ENCODE assay signal across 12 cellular contexts in the genomic region with DNA sequence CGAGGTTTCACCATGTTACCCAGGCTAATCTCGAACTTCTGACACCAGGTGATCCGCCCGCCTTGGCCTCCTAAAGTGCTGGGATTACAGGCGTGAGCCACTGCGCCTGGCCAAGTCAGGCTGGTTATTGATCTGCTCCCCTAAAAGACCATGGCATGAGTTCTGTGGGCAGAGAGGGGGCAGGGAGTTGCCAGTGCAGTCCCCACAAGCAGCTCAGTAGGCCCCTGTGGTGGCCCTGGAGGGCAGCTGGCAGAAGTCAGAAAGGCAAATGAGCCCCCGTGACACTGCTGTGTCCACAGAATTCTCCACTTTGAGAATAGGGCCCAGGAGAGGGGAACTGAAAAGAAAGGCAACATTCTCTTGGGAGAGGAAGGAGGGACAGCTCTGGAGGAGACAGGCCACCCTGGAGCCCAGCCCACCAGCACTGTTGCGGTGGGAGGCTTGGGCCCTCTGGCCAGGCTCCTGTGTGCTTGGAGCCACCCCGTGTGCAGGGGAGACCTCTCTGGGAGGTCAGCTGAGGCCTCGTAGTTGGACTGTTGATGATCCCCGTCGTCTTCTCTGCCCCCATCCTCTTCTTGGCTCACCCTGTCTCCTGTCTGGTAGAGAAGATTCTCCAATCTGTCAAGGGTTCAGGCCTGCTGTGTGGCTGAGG. TPM values are rescaled to one million over a fixed set of nuclear protein-coding genes. Genes with fewer than 3 reads are reported as not detected.
DNase-seq lines count a peak whose midpoint lies in the region; ATAC-seq and TF ChIP-seq lines count a peak whose summit lies in the region.
"Had no signal": no experiment of that assay in that cellular context is flagged by ENCODE, and none has a peak within 500 bp of the region (broad histone marks: within the 10 kb centered on the region; RNA-seq: fewer than 3 reads in every experiment).

No MANE protein-coding gene starts in this region.

- H3K79me2 ChIP-seq in OCI-LY3 (ENCODE audit: low read length), result peaks cover 72% of the 10 kb centered on the region

- peak overlapping the region; percentile 54 to 100 (median 97); a peak in 21 of 22 replicates for H3K9ac ChIP-seq in BLaER1 treated with 17β-estradiol and CSF1 and Interleukin-3, amounts not matched to agents 10 nM and 100 nM
- H3K9ac ChIP-seq in OCI-LY3 (ENCODE audit: low read length), result no peak overlapping the region

- H3K27me3 ChIP-seq in BLaER1 treated with 17β-estradiol and CSF1 and Interleukin-3, amounts not matched to agents 10 nM and 100 nM, result no peaks in the 10 kb centered on the region
- H3K27me3 ChIP-seq in OCI-LY3 (ENCODE audit: low read depth, low read length) (no peaks in the 10 kb centered on the region), esophagus muscularis mucosa (peaks cover 0 to 5% (median 0%) of the 10 kb centered on the region in 4 donors), psoas muscle (ENCODE audit: insufficient read depth in 3 of 3, low read length in 2 of 3) (no peaks in the 10 kb centered on the region)

- peaks cover 51 to 70% (median 66%) of the 10 kb centered on the region in 10 experiments for H3K4me1 ChIP-seq in BLaER1 treated with 17β-estradiol and CSF1 and Interleukin-3, amounts not matched to agents 10 nM and 100 nM
- H3K4me1 ChIP-seq in OCI-LY3 (ENCODE audit: low read length) (peaks cover 36% of the 10 kb centered on the region), esophagus muscularis mucosa (peaks cover 64 to 71% (median 69%) of the 10 kb centered on the region in 4 donors), psoas muscle (peaks cover 60% of the 10 kb centered on the region)

- DNase-seq in esophagus muscularis mucosa (ENCODE audit: extremely low spot score), result no peak
- DNase-seq in psoas muscle, result no peak
- DNase-seq in DMS 273 treated with DMSO at 0.1 percent for 48 hours (lab: John Stamatoyannopoulos, UW), result no peak
- no peak for DNase-seq in GM13977 (ENCODE audit: low spot score)
- no peak for DNase-seq in SIG-M5 (lab: John Stamatoyannopoulos, UW)
- DNase-seq: central memory CD4-positive, alpha-beta T cell; foreskin melanocyte had no signal

- H4K20me1 ChIP-seq in BLaER1 treated with 17β-estradiol and CSF1 and Interleukin-3, amounts not matched to agents 10 nM and 100 nM, result peaks cover 60 to 81% (median 64%) of the 10 kb centered on the region in 11 experiments
- peaks cover 56% of the 10 kb centered on the region for H4K20me1 ChIP-seq in OCI-LY3 (ENCODE audit: insufficient read depth, low read length)

- peak overlapping the region in 10 of 11 experiments; percentile 5 to 99 (median 80); a peak in 18 of 22 replicates for H3K27ac ChIP-seq in BLaER1 treated with 17β-estradiol and CSF1 and Interleukin-3, amounts not matched to agents 10 nM and 100 nM
- H3K27ac ChIP-seq in OCI-LY3 (ENCODE audit: low read length), result peak overlapping the region; percentile 19; the same call in 1 of the 2 replicates
- H3K27ac ChIP-seq in esophagus muscularis mucosa (replicated peaks in 1 of 4), result peak overlapping the region; percentile 92 to 100 (median 98)
- peak overlapping the region; percentile 95 for H3K27ac ChIP-seq in psoas muscle

- intact Hi-C loops in esophagus muscularis mucosa (cut with DNase I), result no loop called here
- intact Hi-C loops in psoas muscle (cut with DNase I), result no loop called here

- WGBS in esophagus muscularis mucosa, result 72% methylated on average over 10 of the region's 12 CpGs
- WGBS in psoas muscle, 3 donors, result 51 to 70% (median 60%) methylated on average over 12 of the region's 12 CpGs

- no peaks in the 10 kb centered on the region for H3K9me3 ChIP-seq in BLaER1 treated with 17β-estradiol and CSF1 and Interleukin-3, amounts not matched to agents 10 nM and 100 nM (replicated peaks in 1 of 11)
- H3K9me3 ChIP-seq in OCI-LY3 (ENCODE audit: insufficient read depth, low read length) (no peaks in the 10 kb centered on the region), esophagus muscularis mucosa (no peaks in the 10 kb centered on the region), psoas muscle (no peaks in the 10 kb centered on the region)

- TF ChIP-seq POLR2A in esophagus muscularis mucosa (IDR thresholded peaks at IDR 0.05; ENCODE audit: low read depth), result no peak

- H3K4me3 ChIP-seq in BLaER1 treated with 17β-estradiol and CSF1 and Interleukin-3, amounts not matched to agents 10 nM and 100 nM, result peak overlapping the region in 3 of 10 experiments; percentile 87 to 99 (median 98); a peak in 6 of 20 replicates
- H3K4me3 ChIP-seq in OCI-LY3 (ENCODE audit: low read length) (no peak overlapping the region), esophagus muscularis mucosa (no peak overlapping the region), psoas muscle (peak overlapping the region; percentile 28)

- in situ Hi-C loops in GM13977 (cut with MboI; ENCODE audit: low pct_unique_long_range_greater_than_20kb, low sequenced_read_pairs, unreplicated experiment), result no loop called here

- H3K36me3 ChIP-seq in BLaER1 treated with 17β-estradiol and CSF1 and Interleukin-3, amounts not matched to agents 10 nM and 100 nM, result peaks cover 13 to 47% (median 32%) of the 10 kb centered on the region in 11 experiments
- H3K36me3 ChIP-seq in OCI-LY3 (replicated peaks; ENCODE audit: low read depth, low read length), result peaks cover 5% of the 10 kb centered on the region
- peaks cover 0 to 21% (median 17%) of the 10 kb centered on the region in 4 donors for H3K36me3 ChIP-seq in esophagus muscularis mucosa
- peaks cover 0 to 18% of the 10 kb centered on the region in 2 donors for H3K36me3 ChIP-seq in psoas muscle (ENCODE audit: insufficient read depth in 1 of 2, low read depth in 1 of 2)

- ATAC-seq in psoas muscle (no peak), GM21447 (IDR thresholded peaks at IDR 0.05; ENCODE audit: unreplicated experiment) (no peak)

- no peak overlapping the region for H2AFZ ChIP-seq in OCI-LY3 (ENCODE audit: low read depth, low read length)

- peak overlapping the region; percentile 10 to 100 (median 98); a peak in 14 of 22 replicates for H3K4me2 ChIP-seq in BLaER1 treated with 17β-estradiol and CSF1 and Interleukin-3, amounts not matched to agents 10 nM and 100 nM
- H3K4me2 ChIP-seq in OCI-LY3 (ENCODE audit: low read length), result no peak overlapping the region

- TF ChIP-seq EP300 in esophagus muscularis mucosa (IDR thresholded peaks at IDR 0.05), result no peak

- no peak for TF ChIP-seq CTCF in OCI-LY3 (IDR thresholded peaks at IDR 0.05; ENCODE audit: low read depth, low read length)
- TF ChIP-seq CTCF in esophagus muscularis mucosa (IDR thresholded peaks at IDR 0.05), result no peak
- TF ChIP-seq CTCF in psoas muscle (IDR thresholded peaks at IDR 0.05), result no peak
- TF ChIP-seq CTCF in GM13977 (IDR thresholded peaks at IDR 0.05; ENCODE audit: extremely low read depth, insufficient read depth, missing control alignments), result no peak

RNA-seq across cellular contexts. Expression of gene AMDHD2, which starts 2.1 kb away (rescaled TPM):
- total RNA-seq in esophagus muscularis mucosa, result 10 to 100 TPM; 20.0 to 33.2 (median 26.4) TPM
- 10 to 100 TPM in 1 of 4 donors, 1 to 10 TPM in 3; 5.7 to 12.4 (median 9.3) TPM for total RNA-seq in psoas muscle
- polyA plus RNA-seq in psoas muscle, result 10 to 100 TPM in 2 of 3 donors, 1 to 10 TPM in 1; 5.4 to 12.6 (median 11.8) TPM

RNA-seq across cellular contexts. Expression of gene ATP6V0C, which starts 4.3 kb away (rescaled TPM):
- total RNA-seq in esophagus muscularis mucosa (10 to 100 TPM; 42.8 to 85.0 (median 69.0) TPM), psoas muscle (100 to 1,000 TPM; 116 to 193 (median 182) TPM)
- 100 to 1,000 TPM; 165 to 241 (median 174) TPM for polyA plus RNA-seq in psoas muscle

RNA-seq across cellular contexts. Expression of gene CEMP1, which starts 13.1 kb away (rescaled TPM):
- not detected for total RNA-seq in esophagus muscularis mucosa
- under 1 TPM in 1 of 4 donors, not detected in 3; 0.22 TPM for total RNA-seq in psoas muscle
- under 1 TPM; 0.16 to 0.32 (median 0.17) TPM for polyA plus RNA-seq in psoas muscle
- total RNA-seq: LHCN-M2, NCI-H460 had no signal

RNA-seq across cellular contexts. Expression of gene PDPK1, which starts 19.7 kb away (rescaled TPM):
- total RNA-seq in esophagus muscularis mucosa, result 10 to 100 TPM; 28.3 to 45.7 (median 35.0) TPM
- total RNA-seq in psoas muscle, result 10 to 100 TPM; 29.7 to 44.5 (median 36.6) TPM
- polyA plus RNA-seq in psoas muscle, result 10 to 100 TPM; 12.9 to 32.6 (median 14.3) TPM

RNA-seq across cellular contexts. Expression of gene TBC1D24, which starts 43.2 kb away (rescaled TPM):
- total RNA-seq in esophagus muscularis mucosa (10 to 100 TPM in 2 of 4 donors, 1 to 10 TPM in 2; 7.0 to 14.1 (median 11.5) TPM), psoas muscle (1 to 10 TPM; 6.0 to 8.9 (median 6.5) TPM)
- 1 to 10 TPM; 3.2 to 5.4 (median 4.8) TPM for polyA plus RNA-seq in psoas muscle

Comparison
In these comparisons a context has a peak if more than half of its experiments do, and no peak if none do; other contexts are left out.
1. H3K27ac ChIP-seq: peak in every context shown above with its lines; median percentile 98 in esophagus muscularis mucosa; 95 in psoas muscle; 80 in BLaER1 treated with 17β-estradiol and CSF1 and Interleukin-3, amounts not matched to agents 10 nM and 100 nM; 19 in OCI-LY3.